Comparison of ENCODE assay signal across 21 cellular contexts in genomic region chr15:85890620-85890980, GRCh38.
DNase-seq lines count a peak whose midpoint lies in the region; ATAC-seq and TF ChIP-seq lines count a peak whose summit lies in the region.
"Had no signal": no experiment of that assay in that cellular context is flagged by ENCODE, and none has a peak within 500 bp of the region (broad histone marks: within the 10 kb centered on the region; RNA-seq: fewer than 3 reads in every experiment).

No MANE protein-coding gene starts in this region.

- H3K4me2 ChIP-seq in BLaER1 = peak overlapping the region; percentile 44
- H3K4me2 ChIP-seq: SK-N-SH had no signal

- ATAC-seq in effector memory CD8-positive, alpha-beta T cell (replicated peaks) = no peak
- no peak for ATAC-seq in GM18858 (IDR thresholded peaks at IDR 0.05; ENCODE audit: unreplicated experiment)
- ATAC-seq in sciatic nerve = no peak
- ATAC-seq: CD8-positive, alpha-beta T cell had no signal

- peaks cover 36 to 49% of the 10 kb centered on the region in 2 donors for H3K27me3 Mint-ChIP-seq in effector memory CD8-positive, alpha-beta T cell

- intact Hi-C loops in spleen (cut with DNase I; ENCODE audit: low total_unique reads) (no loop called here), sciatic nerve (cut with DNase I) (no loop called here)

- no peak overlapping the region for H3K9ac ChIP-seq in BLaER1
- H3K9ac ChIP-seq: SK-N-SH had no signal

- H3K27ac ChIP-seq in BLaER1 (no peak overlapping the region), SJCRH30 (peak overlapping the region; percentile 30), spleen (no peak overlapping the region)

- no peaks in the 10 kb centered on the region for H3K36me3 ChIP-seq in BLaER1
- no peaks in the 10 kb centered on the region for H3K36me3 ChIP-seq in SJCRH30
- H3K36me3 ChIP-seq in spleen = no peaks in the 10 kb centered on the region
- H3K36me3 ChIP-seq: MG63 had no signal

- H3K4me1 ChIP-seq in BLaER1 (peaks cover 14% of the 10 kb centered on the region), SJCRH30 (peaks cover 21% of the 10 kb centered on the region), spleen (no peaks in the 10 kb centered on the region)

- DNase-seq in NCI-H1694 (lab: John Stamatoyannopoulos, UW) = peak; percentile 33
- peak in 1 of 2 experiments; percentile 19 for DNase-seq in SJCRH30
- DNase-seq in effector memory CD8-positive, alpha-beta T cell = no peak
- no peak for DNase-seq in NCI-H2227 (lab: John Stamatoyannopoulos, UW; ENCODE audit: unreplicated experiment)
- DNase-seq in spleen = no peak
- DNase-seq in sciatic nerve (ENCODE audit: low spot score) = no peak
- DNase-seq: CD8-positive, alpha-beta T cell; DMS79 treated with DMSO at 0.1 percent for 48 hours; H9; IMR-90; Kasumi-1; MG63; NCI-H1092; NCI-H187; NCI-H774; OCI-M1; Right ventricle myocardium superior; SK-N-SH had no signal

- H3K4me3 ChIP-seq in BLaER1 (no peak overlapping the region), SJCRH30 (no peak overlapping the region), spleen (no peak overlapping the region)
- H3K4me3 ChIP-seq: MG63 had no signal

- 67 to 88% (median 78%) methylated on average over 2 of the region's 2 CpGs for WGBS in spleen, 5 donors

- H3K27me3 ChIP-seq in BLaER1 (no peaks in the 10 kb centered on the region), SJCRH30 (no peaks in the 10 kb centered on the region; the same call in 1 of the 2 replicates), spleen (replicated peaks in 1 of 7) (peaks cover 0 to 50% (median 0%) of the 10 kb centered on the region in 7 donors)

- no peak for TF ChIP-seq CTCF in spleen (IDR thresholded peaks at IDR 0.05 in 8 of 11, conservative IDR thresholded peaks at IDR 0.05 in 3 of 11)

- TF ChIP-seq POLR2A in spleen (IDR thresholded peaks at IDR 0.05) = no peak

- H3K4me3 Mint-ChIP-seq in effector memory CD8-positive, alpha-beta T cell = peak overlapping the region in 1 of 2 donors; percentile 64
- H3K4me3 Mint-ChIP-seq: CD8-positive, alpha-beta T cell; H9; T-helper 1 cell treated with Interleukin-12 subunit alpha and Interleukin-12 subunit beta and Interleukin-4 antibody, amounts not matched to agents 30 μg/mL and 1 μg/mL, for 36 hours had no signal

- H4K20me1 ChIP-seq in BLaER1 = no peaks in the 10 kb centered on the region

- peak overlapping the region; percentile 4 to 82 for H3K27ac Mint-ChIP-seq in effector memory CD8-positive, alpha-beta T cell
- H3K27ac Mint-ChIP-seq: CD8-positive, alpha-beta T cell; H9; T-helper 1 cell treated with Interleukin-12 subunit alpha and Interleukin-12 subunit beta and Interleukin-4 antibody, amounts not matched to agents 30 μg/mL and 1 μg/mL, for 36 hours had no signal

- H3K9me3 Mint-ChIP-seq in effector memory CD8-positive, alpha-beta T cell = no peaks in the 10 kb centered on the region
- H3K9me3 Mint-ChIP-seq: CD8-positive, alpha-beta T cell; H9; T-helper 1 cell treated with Interleukin-12 subunit alpha and Interleukin-12 subunit beta and Interleukin-4 antibody, amounts not matched to agents 30 μg/mL and 1 μg/mL, for 36 hours had no signal

- no peaks in the 10 kb centered on the region for H3K36me3 Mint-ChIP-seq in effector memory CD8-positive, alpha-beta T cell (ENCODE audit: insufficient read depth)
- H3K36me3 Mint-ChIP-seq: CD8-positive, alpha-beta T cell had no signal

- H3K4me1 Mint-ChIP-seq in effector memory CD8-positive, alpha-beta T cell (ENCODE audit: low read depth in 2 of 2) = peaks cover 0 to 15% of the 10 kb centered on the region in 2 donors

- no peaks in the 10 kb centered on the region for H3K9me3 ChIP-seq in BLaER1
- no peaks in the 10 kb centered on the region for H3K9me3 ChIP-seq in SJCRH30 (replicated peaks)
- no peaks in the 10 kb centered on the region for H3K9me3 ChIP-seq in spleen
- H3K9me3 ChIP-seq: MG63, SK-N-SH had no signal
